ENCODE assay signal across 9 cellular contexts in genomic region chr11:34266090-34266912, GRCh38.
DNase-seq lines count a peak whose midpoint lies in the region; ATAC-seq and TF ChIP-seq lines count a peak whose summit lies in the region.
"Had no signal": no experiment of that assay in that cellular context is flagged by ENCODE, and none has a peak within 500 bp of the region (broad histone marks: within the 10 kb centered on the region; RNA-seq: fewer than 3 reads in every experiment).

No MANE protein-coding gene starts in this region.

- CTCF ChIA-PET in PC-9 (lab: Charles Lee), result interaction anchor here (0.7 kb wide), 2 partner anchors 84 to 177 kb away, joined by 3 to 21 read pairs; no protein-coding TSS in a partner anchor
- CTCF ChIA-PET in activated naive CD4-positive, alpha-beta T cell treated with anti-CD3 and anti-CD28 coated beads, Interleukin-2, amount 10 ng/mL, durations not matched to agents 7 days and 5 days (lab: Charles Lee), result no interaction called here

- no peaks in the 10 kb centered on the region for H4K20me1 ChIP-seq in PC-9 (ENCODE audit: insufficient read depth)
- H4K20me1 ChIP-seq in osteoblast (ENCODE audit: insufficient read depth, low read length), result peaks cover 8% of the 10 kb centered on the region

- BruUV-seq in PC-9 (replicated peaks; lab: Mats Ljungman, UMichigan), result no TSS peak

- no peaks in the 10 kb centered on the region for H3K9me2 ChIP-seq in PC-9 (ENCODE audit: insufficient read depth)

- TF ChIP-seq EP300 in esophagus muscularis mucosa (IDR thresholded peaks at IDR 0.05), result no peak

- H3K4me1 ChIP-seq in PC-9 (replicated peaks; ENCODE audit: insufficient read depth), result peaks cover 70% of the 10 kb centered on the region
- H3K4me1 ChIP-seq in esophagus muscularis mucosa, result peaks cover 12 to 43% (median 35%) of the 10 kb centered on the region in 4 donors
- H3K4me1 ChIP-seq in osteoblast (ENCODE audit: insufficient read depth, low read length), result peaks cover 24% of the 10 kb centered on the region

- intact Hi-C loops in PC-9 (cut with micrococcal nuclease; ENCODE audit: unreplicated experiment), result no loop called here
- intact Hi-C loops in esophagus muscularis mucosa (cut with DNase I), result loop anchor here (10.0 kb wide), 1 partner anchor 78 kb away; no protein-coding TSS in a partner anchor

- H3K27ac ChIP-seq in PC-9 (peak overlapping the region; percentile 48), esophagus muscularis mucosa (replicated peaks in 1 of 4) (peak overlapping the region; percentile 38 to 59 (median 53)), osteoblast (ENCODE audit: low read depth, low read length) (peak overlapping the region; percentile 18)

- H3K4me3 Mint-ChIP-seq in stimulated activated effector memory CD8-positive, alpha-beta T cell treated with anti-CD3 and anti-CD28 coated beads, Interleukin-12 subunit alpha, Interleukin-12 subunit beta, amount 100 ng/mL, for 72 hours, result no peak overlapping the region
- H3K4me3 Mint-ChIP-seq in activated naive CD4-positive, alpha-beta T cell treated with anti-CD3 and anti-CD28 coated beads, Interleukin-2, amount 10 ng/mL, durations not matched to agents 7 days and 5 days, result no peak overlapping the region

- DNase-seq in Daoy (ENCODE audit: low read depth) (peak; percentile 92), PC-9 (peak; percentile 35 to 64), esophagus muscularis mucosa (ENCODE audit: extremely low spot score) (no peak), osteoblast (ENCODE audit: insufficient read length, low spot score, missing footprints) (peak; percentile 85), mesenteric fat pad (ENCODE audit: low spot score) (no peak)
- DNase-seq in stimulated activated effector memory CD8-positive, alpha-beta T cell treated with anti-CD3 and anti-CD28 coated beads, Interleukin-12 subunit alpha, Interleukin-12 subunit beta, amount 100 ng/mL, for 72 hours (ENCODE audit: low spot score in 2 of 2), result no peak
- no peak for DNase-seq in activated naive CD4-positive, alpha-beta T cell treated with anti-CD3 and anti-CD28 coated beads, Interleukin-2, amount 10 ng/mL, durations not matched to agents 7 days and 5 days
- DNase-seq: mucosa of descending colon had no signal

- H3K4me1 Mint-ChIP-seq in stimulated activated effector memory CD8-positive, alpha-beta T cell treated with anti-CD3 and anti-CD28 coated beads, Interleukin-12 subunit alpha, Interleukin-12 subunit beta, amount 100 ng/mL, for 72 hours, result peaks cover 5% of the 10 kb centered on the region
- H3K4me1 Mint-ChIP-seq in activated naive CD4-positive, alpha-beta T cell treated with anti-CD3 and anti-CD28 coated beads, Interleukin-2, amount 10 ng/mL, durations not matched to agents 7 days and 5 days, result peaks cover 4% of the 10 kb centered on the region

- H2AFZ ChIP-seq in PC-9 (no peak overlapping the region), osteoblast (ENCODE audit: low read length) (no peak overlapping the region)

- no peaks in the 10 kb centered on the region for H3K36me3 ChIP-seq in PC-9 (ENCODE audit: low read depth)
- no peaks in the 10 kb centered on the region for H3K36me3 ChIP-seq in esophagus muscularis mucosa
- H3K36me3 ChIP-seq in osteoblast (ENCODE audit: insufficient read depth, low read length), result no peaks in the 10 kb centered on the region

- no peaks in the 10 kb centered on the region for H3K36me3 Mint-ChIP-seq in stimulated activated effector memory CD8-positive, alpha-beta T cell treated with anti-CD3 and anti-CD28 coated beads, Interleukin-12 subunit alpha, Interleukin-12 subunit beta, amount 100 ng/mL, for 72 hours
- H3K36me3 Mint-ChIP-seq in activated naive CD4-positive, alpha-beta T cell treated with anti-CD3 and anti-CD28 coated beads, Interleukin-2, amount 10 ng/mL, durations not matched to agents 7 days and 5 days, result no peaks in the 10 kb centered on the region

- no peak for TF ChIP-seq POLR2A in esophagus muscularis mucosa (IDR thresholded peaks at IDR 0.05; ENCODE audit: low read depth)

- H3K27me3 Mint-ChIP-seq in activated naive CD4-positive, alpha-beta T cell treated with anti-CD3 and anti-CD28 coated beads, Interleukin-2, amount 10 ng/mL, durations not matched to agents 7 days and 5 days, result peaks cover 47% of the 10 kb centered on the region

- no peaks in the 10 kb centered on the region for H3K27me3 ChIP-seq in PC-9 (ENCODE audit: insufficient read depth, low read depth)
- H3K27me3 ChIP-seq in esophagus muscularis mucosa, result no peaks in the 10 kb centered on the region
- H3K27me3 ChIP-seq in osteoblast (ENCODE audit: insufficient read depth, low read length), result no peaks in the 10 kb centered on the region

- POLR2A ChIA-PET in PC-9 (lab: Charles Lee; ENCODE audit: unreplicated experiment), result interaction anchor here (0.5 to 0.7 kb wide), 3 partner anchors 81 to 464 kb away, joined by 4 to 12 read pairs (median 6); no protein-coding TSS in a partner anchor

- H3K9me3 Mint-ChIP-seq in stimulated activated effector memory CD8-positive, alpha-beta T cell treated with anti-CD3 and anti-CD28 coated beads, Interleukin-12 subunit alpha, Interleukin-12 subunit beta, amount 100 ng/mL, for 72 hours, result no peaks in the 10 kb centered on the region
- H3K9me3 Mint-ChIP-seq in activated naive CD4-positive, alpha-beta T cell treated with anti-CD3 and anti-CD28 coated beads, Interleukin-2, amount 10 ng/mL, durations not matched to agents 7 days and 5 days, result no peaks in the 10 kb centered on the region

- H3F3A ChIP-seq in PC-9 (ENCODE audit: insufficient read depth, low read depth), result peaks cover 43% of the 10 kb centered on the region

- no peak overlapping the region for H3K27ac Mint-ChIP-seq in stimulated activated effector memory CD8-positive, alpha-beta T cell treated with anti-CD3 and anti-CD28 coated beads, Interleukin-12 subunit alpha, Interleukin-12 subunit beta, amount 100 ng/mL, for 72 hours
- no peak overlapping the region for H3K27ac Mint-ChIP-seq in activated naive CD4-positive, alpha-beta T cell treated with anti-CD3 and anti-CD28 coated beads, Interleukin-2, amount 10 ng/mL, durations not matched to agents 7 days and 5 days

- WGBS in esophagus muscularis mucosa, result 53% methylated on average over 11 of the region's 11 CpGs

- H3K79me2 ChIP-seq in PC-9 (ENCODE audit: low read depth) (peaks cover 87% of the 10 kb centered on the region), osteoblast (ENCODE audit: insufficient read depth, low read length) (no peaks in the 10 kb centered on the region)

- no peak for ATAC-seq in stimulated activated effector memory CD8-positive, alpha-beta T cell treated with anti-CD3 and anti-CD28 coated beads, Interleukin-12 subunit alpha, Interleukin-12 subunit beta, amount 100 ng/mL, for 72 hours
- no peak for ATAC-seq in GM18517 (IDR thresholded peaks at IDR 0.05; ENCODE audit: unreplicated experiment)
- ATAC-seq: mucosa of descending colon had no signal

- no peak for TF ChIP-seq CTCF in PC-9 (conservative IDR thresholded peaks at IDR 0.05)
- TF ChIP-seq CTCF in esophagus muscularis mucosa (IDR thresholded peaks at IDR 0.05), result no peak
- TF ChIP-seq CTCF in osteoblast (IDR thresholded peaks at IDR 0.05; ENCODE audit: extremely low read depth, low read depth, low read length), result no peak

- H3K9me3 ChIP-seq in PC-9 (ENCODE audit: insufficient read depth, low read depth), result no peaks in the 10 kb centered on the region
- no peaks in the 10 kb centered on the region for H3K9me3 ChIP-seq in esophagus muscularis mucosa
- no peaks in the 10 kb centered on the region for H3K9me3 ChIP-seq in osteoblast (ENCODE audit: low read depth, low read length)
- H3K9me3 ChIP-seq: mucosa of descending colon had no signal

- H3K4me3 ChIP-seq in PC-9 (no peak overlapping the region), esophagus muscularis mucosa (no peak overlapping the region), osteoblast (ENCODE audit: insufficient read depth, low read length) (no peak overlapping the region)
- H3K4me3 ChIP-seq: mucosa of descending colon had no signal

- H3K4me2 ChIP-seq in PC-9 (peak overlapping the region; percentile 27), osteoblast (ENCODE audit: insufficient read depth, low read length) (peak overlapping the region; percentile 34)

Comparison
In these comparisons a context has a peak if more than half of its experiments do, and no peak if none do; other contexts are left out.
1. DNase-seq: peak in Daoy (single experiment), PC-9 (2 of 2) and osteoblast (single experiment); none in esophagus muscularis mucosa (single experiment), mesenteric fat pad (single experiment), stimulated activated effector memory CD8-positive, alpha-beta T cell treated with anti-CD3 and anti-CD28 coated beads, Interleukin-12 subunit alpha, Interleukin-12 subunit beta, amount 100 ng/mL, for 72 hours (0 of 2) and activated naive CD4-positive, alpha-beta T cell treated with anti-CD3 and anti-CD28 coated beads, Interleukin-2, amount 10 ng/mL, durations not matched to agents 7 days and 5 days (single experiment).
2. Peak in every context shown above with its lines, with median percentiles within 50 percentile points of each other: H3K27ac ChIP-seq.